ENCODE assay signal across 11 cellular contexts in genomic region chr10:119299531-119299930, GRCh38.
A peak's percentile ranks its signal among the peaks of the same experiment; 100 is the strongest.
DNase-seq lines count a peak whose midpoint lies in the region; ATAC-seq and TF ChIP-seq lines count a peak whose summit lies in the region.
"Had no signal": no experiment of that assay in that cellular context is flagged by ENCODE, and none has a peak within 500 bp of the region (broad histone marks: within the 10 kb centered on the region; RNA-seq: fewer than 3 reads in every experiment).

No MANE protein-coding gene starts in this region.

- no peak overlapping the region for H3K4me3 ChIP-seq in AG10803 (ENCODE audit: low read length)
- H3K4me3 ChIP-seq: lower lobe of right lung had no signal

- peak; percentile 72 for ATAC-seq in left colon
- ATAC-seq: lower lobe of right lung had no signal

- TF ChIP-seq CTCF in AG10803 (conservative IDR thresholded peaks at IDR 0.05; ENCODE audit: low read length) (no peak), GM13976 (IDR thresholded peaks at IDR 0.05; ENCODE audit: borderline replicate concordance, control extremely low read depth, extremely low read depth, insufficient read depth, missing control alignments) (peak; percentile 9)

- intact Hi-C loops in left colon (cut with DNase I, micrococcal nuclease): no loop called here

- DNase-seq in AG10803 (ENCODE audit: low read depth) (peak; percentile 29), GM13976 (ENCODE audit: low spot score) (no peak), SK-MEL-5 (ENCODE audit: low read depth, low spot score) (peak; percentile 43), left colon (no peak), NCI-H226 (no peak), ecto neural progenitor cell (ENCODE audit: low spot score) (no peak), G401 (ENCODE audit: low spot score) (no peak), nucleus accumbens (lab: John Stamatoyannopoulos, UW) (no peak)
- DNase-seq: activated CD8-positive, alpha-beta memory T cell treated with anti-CD3 and anti-CD28 coated beads for 24 hours; lower lobe of right lung; NCI-H2081 had no signal

- in situ Hi-C loops in GM13976 (cut with MboI; ENCODE audit: low sequenced_read_pairs, unreplicated experiment): no loop called here
- in situ Hi-C loops in SK-MEL-5 (cut with HindIII; ENCODE audit: low pct_unique_long_range_greater_than_20kb, low sequenced_read_pairs): no loop called here
- in situ Hi-C loops in G401 (cut with HindIII; ENCODE audit: low sequenced_read_pairs): no loop called here

Comparison
In these comparisons a context has a peak if more than half of its experiments do, and no peak if none do; other contexts are left out.
1. DNase-seq: peak in AG10803 (single experiment) and SK-MEL-5 (single experiment); none in GM13976 (single experiment), left colon (0 of 2), NCI-H226 (single experiment), ecto neural progenitor cell (single experiment), G401 (single experiment) and nucleus accumbens (0 of 56).